25 cellular contexts compared by ENCODE assay signal in the genomic region with DNA sequence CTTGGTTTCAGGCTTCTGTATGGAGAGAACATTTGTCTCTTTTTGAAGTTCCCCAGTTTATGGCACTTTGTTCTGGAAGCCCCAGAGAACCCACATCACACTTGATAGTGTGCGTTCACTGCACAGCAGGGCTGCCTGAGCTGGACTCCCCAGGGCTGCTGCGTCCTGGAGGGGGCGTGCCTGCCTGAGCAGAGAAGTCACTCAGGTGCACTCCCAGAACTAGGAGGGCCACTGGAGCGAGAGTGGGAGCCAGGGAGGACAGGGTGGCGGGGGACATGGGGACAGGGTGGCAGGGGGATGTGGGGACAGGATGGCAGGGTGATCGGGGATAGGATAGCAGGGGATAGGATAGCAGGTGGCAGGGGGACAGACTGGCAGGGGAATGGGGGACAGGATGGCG.
"Had no signal": no experiment of that assay in that cellular context is flagged by ENCODE, and none has a peak within 500 bp of the region (broad histone marks: within the 10 kb centered on the region; RNA-seq: fewer than 3 reads in every experiment).

No MANE protein-coding gene starts in this region.

- H3K27ac ChIP-seq: lower lobe of right lung, neutrophil, ovary, right atrium auricular region, right lobe of liver, skin epidermis, stomach, testis, thyroid gland, transverse colon, upper lobe of left lung, vagina had no signal

- FAIRE-seq: islet of Langerhans had no signal

- DNase-seq: head of caudate nucleus; hypothalamus; immature natural killer cell; lower lobe of right lung; mammary epithelial cell; naive B cell; occipital lobe; ovary; stimulated activated CD4-positive, alpha-beta T cell treated with anti-CD3 and anti-CD28 coated beads, Interleukin-12 subunit alpha, Interleukin-12 subunit beta, amount 100 ng/mL, for 4 hours; stimulated activated CD4-positive, alpha-beta T cell treated with anti-CD3 and anti-CD28 coated beads, Interleukin-15, amount 100 ng/mL, for 24 hours; stimulated activated CD4-positive, alpha-beta T cell treated with anti-CD3 and anti-CD28 coated beads, Interleukin-2, amount 100 ng/mL, for 24 hours; stimulated activated CD4-positive, alpha-beta T cell treated with anti-CD3 and anti-CD28 coated beads, Interleukin-4, amount 100 ng/mL, for 1 hour; stimulated activated naive B cell treated with anti-CD40 and anti-IgM and Interleukin-4, amounts not matched to agents 10 μg/mL and 1 μg/mL and 100 μg/mL, for 72 hours; stimulated activated naive CD8-positive, alpha-beta T cell treated with anti-CD3 and anti-CD28 coated beads, Interleukin-15, Interleukin-2, amounts not matched to agents 100 U/mL and 50 U/mL, for 24 hours; stomach; testis; thyroid gland; transverse colon; upper lobe of left lung had no signal

- H3K27me3 ChIP-seq: neutrophil, ovary, right atrium auricular region, right lobe of liver, testis, thyroid gland, transverse colon, upper lobe of left lung, vagina had no signal

- H3K4me3 ChIP-seq: lower lobe of right lung, ovary, right atrium auricular region, right lobe of liver, skin epidermis, stomach, testis, thyroid gland, transverse colon, upper lobe of left lung, vagina had no signal

- H3K4me1 ChIP-seq: lower lobe of right lung, right atrium auricular region, right lobe of liver, stomach, testis, thyroid gland, transverse colon, upper lobe of left lung had no signal

- H3K36me3 ChIP-seq: lower lobe of right lung, neutrophil, ovary, right atrium auricular region, right lobe of liver, stomach, thyroid gland, transverse colon, upper lobe of left lung, vagina had no signal

- ATAC-seq: right lobe of liver; stimulated activated naive B cell treated with anti-CD40 and anti-IgM and Interleukin-4, amounts not matched to agents 10 μg/mL and 1 μg/mL and 100 μg/mL, for 72 hours; stimulated activated naive CD8-positive, alpha-beta T cell treated with anti-CD3 and anti-CD28 coated beads, Interleukin-15, Interleukin-2, amounts not matched to agents 100 U/mL and 50 U/mL, for 24 hours had no signal

- H3K9me3 ChIP-seq: lower lobe of right lung, neutrophil, ovary, right lobe of liver, testis, thyroid gland, transverse colon, vagina had no signal
